In genomic region chr4:35966558-35966957, GRCh38 we compare ENCODE assay signal across 22 cellular contexts.
DNase-seq lines count a peak whose midpoint lies in the region; ATAC-seq and TF ChIP-seq lines count a peak whose summit lies in the region.
"Had no signal": no experiment of that assay in that cellular context is flagged by ENCODE, and none has a peak within 500 bp of the region (broad histone marks: within the 10 kb centered on the region; RNA-seq: fewer than 3 reads in every experiment).

No MANE protein-coding gene starts in this region.

- H3K27me3 ChIP-seq in CD4-positive, alpha-beta T cell (ENCODE audit: control insufficient read depth, insufficient read depth, low read length) = no peaks in the 10 kb centered on the region
- H3K27me3 ChIP-seq in WERI-Rb-1 (ENCODE audit: insufficient read depth, low read depth, severe bottlenecking) = no peaks in the 10 kb centered on the region
- H3K27me3 ChIP-seq: sigmoid colon, transverse colon had no signal

- TF ChIP-seq CTCF in CD4-positive, alpha-beta T cell (IDR thresholded peaks at IDR 0.05) = no peak
- TF ChIP-seq CTCF in WERI-Rb-1 (IDR thresholded peaks at IDR 0.05; ENCODE audit: low read depth, low read length) = no peak

- no peak overlapping the region for H3K4me3 ChIP-seq in WERI-Rb-1 (ENCODE audit: low read depth, low read length)
- H3K4me3 ChIP-seq: coronary artery, lung, sigmoid colon, transverse colon had no signal

- no peak overlapping the region for H3K4me3 Mint-ChIP-seq in activated naive CD8-positive, alpha-beta T cell treated with anti-CD3 and anti-CD28 coated beads, Interleukin-2, amount 50 U/mL, for 24 hours
- no peak overlapping the region for H3K4me3 Mint-ChIP-seq in CD4-positive, alpha-beta T cell
- H3K4me3 Mint-ChIP-seq: activated CD8-positive, alpha-beta T cell treated with anti-CD3 and anti-CD28 coated beads, Interleukin-2, amount 10 ng/mL, durations not matched to agents 7 days and 5 days had no signal

- no peak overlapping the region for H3K27ac Mint-ChIP-seq in activated naive CD8-positive, alpha-beta T cell treated with anti-CD3 and anti-CD28 coated beads, Interleukin-2, amount 50 U/mL, for 24 hours
- H3K27ac Mint-ChIP-seq in CD4-positive, alpha-beta T cell = no peak overlapping the region
- H3K27ac Mint-ChIP-seq: activated CD8-positive, alpha-beta T cell treated with anti-CD3 and anti-CD28 coated beads, Interleukin-2, amount 10 ng/mL, durations not matched to agents 7 days and 5 days; progenitor cell of endocrine pancreas had no signal

- peak; percentile 21 for DNase-seq in DMS53 treated with DMSO at 0.1 percent for 48 hours (lab: John Stamatoyannopoulos, UW; ENCODE audit: unreplicated experiment)
- no peak for DNase-seq in activated naive CD8-positive, alpha-beta T cell treated with anti-CD3 and anti-CD28 coated beads, Interleukin-2, amount 50 U/mL, for 24 hours
- DNase-seq in CD4-positive, alpha-beta T cell = no peak
- DNase-seq in WERI-Rb-1 = no peak
- DNase-seq in effector CD8-positive, alpha-beta T cell (lab: John Stamatoyannopoulos, UW) = no peak
- DNase-seq: activated CD4-positive, alpha-beta T cell treated with anti-CD3 and anti-CD28 coated beads for 1 hour; activated CD8-positive, alpha-beta T cell treated with anti-CD3 and anti-CD28 coated beads, Interleukin-2, amount 10 ng/mL, durations not matched to agents 7 days and 5 days; activated naive CD4-positive, alpha-beta T cell treated with Interleukin-2 at 50 U/mL for 16 hours; activated T-cell treated with anti-CD3 and anti-CD28 coated beads, Interleukin-2, amount 50 U/mL, for 1 hour; KBM-7; NCI-H1694 treated with DMSO at 0.1 percent for 48 hours; NCI-H2227 treated with DMSO at 0.1 percent for 48 hours; NCI-H774; sigmoid colon; stimulated activated CD8-positive, alpha-beta memory T cell treated with anti-CD3 and anti-CD28 coated beads, Interleukin-4, amount 100 ng/mL, for 48 hours; transverse colon had no signal

- ATAC-seq in GM19467 (IDR thresholded peaks at IDR 0.05; ENCODE audit: unreplicated experiment) (peak; percentile 43), HG02885 (IDR thresholded peaks at IDR 0.05; ENCODE audit: poor library complexity, unreplicated experiment) (peak; percentile 41), HG03520 (IDR thresholded peaks at IDR 0.05; ENCODE audit: unreplicated experiment) (peak; percentile 41)
- no peak for ATAC-seq in activated naive CD8-positive, alpha-beta T cell treated with anti-CD3 and anti-CD28 coated beads, Interleukin-2, amount 50 U/mL, for 24 hours
- ATAC-seq in CD4-positive, alpha-beta T cell (ENCODE audit: poor library complexity) = no peak
- ATAC-seq: activated CD8-positive, alpha-beta T cell treated with anti-CD3 and anti-CD28 coated beads, Interleukin-2, amount 10 ng/mL, durations not matched to agents 7 days and 5 days had no signal

- intact Hi-C loops in CD4-positive, alpha-beta T cell (cut with DNase I, micrococcal nuclease) = no loop called here

- no peaks in the 10 kb centered on the region for H3K9me3 Mint-ChIP-seq in activated naive CD8-positive, alpha-beta T cell treated with anti-CD3 and anti-CD28 coated beads, Interleukin-2, amount 50 U/mL, for 24 hours
- no peaks in the 10 kb centered on the region for H3K9me3 Mint-ChIP-seq in CD4-positive, alpha-beta T cell

- H3K36me3 ChIP-seq in WERI-Rb-1 = no peaks in the 10 kb centered on the region
- H3K36me3 ChIP-seq: sigmoid colon, transverse colon had no signal

- H3K36me3 Mint-ChIP-seq in activated naive CD8-positive, alpha-beta T cell treated with anti-CD3 and anti-CD28 coated beads, Interleukin-2, amount 50 U/mL, for 24 hours (ENCODE audit: low read depth) = no peaks in the 10 kb centered on the region
- no peaks in the 10 kb centered on the region for H3K36me3 Mint-ChIP-seq in CD4-positive, alpha-beta T cell (ENCODE audit: low read depth)

- no peaks in the 10 kb centered on the region for H3K9me3 ChIP-seq in CD4-positive, alpha-beta T cell (ENCODE audit: control insufficient read depth, low read length)
- H3K9me3 ChIP-seq in WERI-Rb-1 (ENCODE audit: severe bottlenecking) = no peaks in the 10 kb centered on the region
- H3K9me3 ChIP-seq: sigmoid colon, transverse colon had no signal

- CTCF ChIA-PET in CD4-positive, alpha-beta T cell (lab: Charles Lee) = no interaction called here

- no peak overlapping the region for H3K27ac ChIP-seq in CD4-positive, alpha-beta T cell (ENCODE audit: low read depth, low read length)
- no peak overlapping the region for H3K27ac ChIP-seq in WERI-Rb-1
- H3K27ac ChIP-seq: coronary artery, sigmoid colon, transverse colon had no signal

- peaks cover 3% of the 10 kb centered on the region for H3K4me1 Mint-ChIP-seq in activated naive CD8-positive, alpha-beta T cell treated with anti-CD3 and anti-CD28 coated beads, Interleukin-2, amount 50 U/mL, for 24 hours
- H3K4me1 Mint-ChIP-seq in CD4-positive, alpha-beta T cell (ENCODE audit: low read depth) = no peaks in the 10 kb centered on the region

- no peaks in the 10 kb centered on the region for H3K27me3 Mint-ChIP-seq in activated naive CD8-positive, alpha-beta T cell treated with anti-CD3 and anti-CD28 coated beads, Interleukin-2, amount 50 U/mL, for 24 hours
- H3K27me3 Mint-ChIP-seq in CD4-positive, alpha-beta T cell = no peaks in the 10 kb centered on the region
- H3K27me3 Mint-ChIP-seq: progenitor cell of endocrine pancreas had no signal

- POLR2A ChIA-PET in CD4-positive, alpha-beta T cell (lab: Charles Lee) = no interaction called here

Comparison
In these comparisons a context has a peak if more than half of its experiments do, and no peak if none do; other contexts are left out.
1. ATAC-seq: peak in GM19467 (single experiment), HG02885 (single experiment) and HG03520 (single experiment); none in activated naive CD8-positive, alpha-beta T cell treated with anti-CD3 and anti-CD28 coated beads, Interleukin-2, amount 50 U/mL, for 24 hours (single experiment) and CD4-positive, alpha-beta T cell (single experiment).